Comparison of ENCODE assay signal across 1 cellular context in genomic region chr9:136209786-136210185, GRCh38.
TF ChIP-seq lines count a peak whose summit lies in the region.

No MANE protein-coding gene starts in this region.

TF ChIP-seq in WTC11, 78 proteins besides CTCF, POLR2A, EP300 and RAD21 (continued from another document):
- no peak for TF ChIP-seq CDX4 (CRISPR knock-in tag; IDR thresholded peaks at IDR 0.05; ENCODE audit: borderline replicate concordance)
- no peak for TF ChIP-seq NFYB (CRISPR knock-in tag; conservative IDR thresholded peaks at IDR 0.05; ENCODE audit: low read depth)
